ENCODE assay signal across 17 cellular contexts in the genomic region with DNA sequence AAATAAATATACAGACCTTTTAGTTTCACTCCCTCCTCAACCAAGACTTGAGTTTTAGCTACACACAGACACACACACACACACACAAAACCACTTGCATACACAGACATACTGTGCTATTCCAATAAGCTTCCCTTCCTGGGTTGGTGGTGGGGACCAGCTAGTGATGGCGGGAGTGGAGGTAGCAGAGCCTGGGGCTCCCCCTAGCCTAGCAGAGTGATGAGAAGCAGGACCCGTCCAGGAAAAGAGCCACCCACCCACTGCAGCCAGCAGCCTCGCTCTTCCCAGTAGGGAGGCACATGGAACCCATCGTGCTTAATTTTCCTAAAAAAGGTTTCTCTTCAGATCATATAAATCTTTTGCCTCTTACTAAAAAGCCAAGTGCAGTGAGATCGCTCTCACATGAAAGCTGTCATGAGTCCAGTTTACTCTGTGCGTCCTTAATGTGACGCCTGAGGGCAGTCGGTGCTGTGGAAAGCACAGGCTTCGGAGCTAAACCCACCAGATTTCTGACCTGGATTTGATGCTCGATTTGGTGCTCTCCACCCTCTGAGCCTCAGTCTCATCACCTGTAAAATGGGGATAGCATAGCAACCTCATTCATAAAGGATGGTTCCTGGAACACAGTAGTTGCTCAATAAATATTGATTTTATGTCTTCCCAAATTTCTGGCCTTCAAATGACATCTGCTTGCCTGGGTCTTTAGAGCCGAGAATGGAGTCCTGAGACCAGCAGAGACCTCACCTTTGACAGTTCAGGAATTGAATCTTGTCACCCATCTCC.
A peak's percentile ranks its signal among the peaks of the same experiment; 100 is the strongest.
DNase-seq lines count a peak whose midpoint lies in the region; ATAC-seq, FAIRE-seq and TF ChIP-seq lines count a peak whose summit lies in the region.
"Had no signal": no experiment of that assay in that cellular context is flagged by ENCODE, and none has a peak within 500 bp of the region (broad histone marks: within the 10 kb centered on the region; RNA-seq: fewer than 3 reads in every experiment).

No MANE protein-coding gene starts in this region.

- H3K4me2 ChIP-seq in IMR-90 (ENCODE audit: low read depth, low read length) (no peak overlapping the region), GM12878 (ENCODE audit: control insufficient read depth, insufficient read depth) (no peak overlapping the region), neural progenitor cell (no peak overlapping the region), PC-9 (no peak overlapping the region)

- H3K4me3 Mint-ChIP-seq in neural progenitor cell, result no peak overlapping the region
- H3K4me3 Mint-ChIP-seq: activated naive CD8-positive, alpha-beta T cell treated with anti-CD3 and anti-CD28 coated beads, Interleukin-2, amount 50 U/mL, for 24 hours; central memory CD8-positive, alpha-beta T cell; HFFc6 had no signal

- H3K27me3 ChIP-seq in IMR-90 (ENCODE audit: control insufficient read depth, insufficient read depth, low read length) (no peaks in the 10 kb centered on the region), GM12878 (replicated peaks in 1 of 2; ENCODE audit: control insufficient read depth in 2 of 2, insufficient read depth in 2 of 2, low read length in 1 of 2) (no peaks in the 10 kb centered on the region), neural progenitor cell (no peaks in the 10 kb centered on the region), PC-9 (ENCODE audit: insufficient read depth, low read depth) (no peaks in the 10 kb centered on the region)

- peak; percentile 21 for ATAC-seq in IMR-90 (ENCODE audit: low read depth)
- ATAC-seq in GM12878, result no peak
- ATAC-seq: activated naive CD8-positive, alpha-beta T cell treated with anti-CD3 and anti-CD28 coated beads, Interleukin-2, amount 50 U/mL, for 24 hours had no signal

- H4K91ac ChIP-seq in IMR-90 (ENCODE audit: insufficient read depth, low read depth, low read length), result no peak overlapping the region

- H3K14ac ChIP-seq in IMR-90 (replicated peaks; ENCODE audit: low read depth, low read length), result no peak overlapping the region

- intact Hi-C loops in IMR-90 (cut with micrococcal nuclease), result no loop called here
- intact Hi-C loops in GM12878 (cut with micrococcal nuclease; ENCODE audit: unreplicated experiment), result loop anchor here (5.0 kb wide), 1 partner anchor 46 kb away; no protein-coding TSS in a partner anchor
- intact Hi-C loops in PC-9 (cut with micrococcal nuclease; ENCODE audit: unreplicated experiment), result no loop called here

- BruUV-seq in IMR-90 (replicated peaks; lab: Mats Ljungman, UMichigan) (no TSS peak), GM12878 (replicated peaks; lab: Mats Ljungman, UMichigan) (no TSS peak), PC-9 (replicated peaks; lab: Mats Ljungman, UMichigan) (no TSS peak)

- TF ChIP-seq CTCF in IMR-90 (conservative IDR thresholded peaks at IDR 0.05; ENCODE audit: low read depth, low read length) (no peak), GM12878 (IDR thresholded peaks at IDR 0.05 in 2 of 3, conservative IDR thresholded peaks at IDR 0.05 in 1 of 3; ENCODE audit: control insufficient read depth in 2 of 3, extremely low read depth in 1 of 3, insufficient read depth in 1 of 3, low read depth in 3 of 3, low read length in 3 of 3) (no peak), neural progenitor cell (IDR thresholded peaks at IDR 0.05) (no peak), PC-9 (conservative IDR thresholded peaks at IDR 0.05) (no peak)

- H2BK20ac ChIP-seq in IMR-90 (ENCODE audit: low read depth, low read length), result no peak overlapping the region; the same call in 1 of the 2 replicates

- TF ChIP-seq RAD21 in IMR-90 (IDR thresholded peaks at IDR 0.05; ENCODE audit: low read length) (no peak), GM12878 (IDR thresholded peaks at IDR 0.05; ENCODE audit: insufficient read depth, low read depth, low read length) (no peak)

- peak overlapping the region; percentile 71 for H2AK9ac ChIP-seq in IMR-90 (replicated peaks; ENCODE audit: low read depth, low read length, poor library complexity)

- peaks cover 4% of the 10 kb centered on the region; the same call in 1 of the 2 replicates for H3K9me1 ChIP-seq in IMR-90 (ENCODE audit: insufficient read depth, low read length)

- H4K5ac ChIP-seq in IMR-90 (ENCODE audit: low read depth, low read length), result no peak overlapping the region

- H3K27me3 Mint-ChIP-seq in neural progenitor cell (ENCODE audit: insufficient read depth, low read depth), result no peaks in the 10 kb centered on the region
- H3K27me3 Mint-ChIP-seq: activated naive CD8-positive, alpha-beta T cell treated with anti-CD3 and anti-CD28 coated beads, Interleukin-2, amount 50 U/mL, for 24 hours; central memory CD8-positive, alpha-beta T cell had no signal

- dilution Hi-C loops in IMR-90 (cut with HindIII; ENCODE audit: low sequenced_read_pairs, unreplicated experiment), result no loop called here

- FAIRE-seq in GM12878 (lab: Jason Lieb, UNC), result no peak
- FAIRE-seq: endometrium had no signal

- H3K23ac ChIP-seq in IMR-90 (ENCODE audit: low read depth, low read length), result no peak overlapping the region; the same call in 1 of the 2 replicates

- TF ChIP-seq EP300 in GM12878 (IDR thresholded peaks at IDR 0.05; ENCODE audit: borderline replicate concordance in 1 of 2, control insufficient read depth in 1 of 2, low read depth in 2 of 2, low read length in 2 of 2), result no peak

- POLR2A ChIA-PET in IMR-90 (lab: Charles Lee; ENCODE audit: unreplicated experiment), result no interaction called here
- POLR2A ChIA-PET in GM12878 (lab: Charles Lee), result interaction anchor here (0.6 kb wide), 1 partner anchor 36 kb away, joined by 3 read pairs; no protein-coding TSS in a partner anchor
- POLR2A ChIA-PET in PC-9 (lab: Charles Lee; ENCODE audit: unreplicated experiment), result no interaction called here

- H3K9ac ChIP-seq in IMR-90 (ENCODE audit: low read depth, low read length), result no peak overlapping the region
- H3K9ac ChIP-seq in GM12878 (ENCODE audit: control insufficient read depth, insufficient read depth, low read length), result no peak overlapping the region
- H3K9ac ChIP-seq in neural progenitor cell, result no peak overlapping the region

- H3K4ac ChIP-seq in IMR-90 (ENCODE audit: low read depth, low read length), result peak overlapping the region; percentile 27; the same call in 1 of the 2 replicates

- no peaks in the 10 kb centered on the region for H3K79me2 ChIP-seq in GM12878 (ENCODE audit: control insufficient read depth, insufficient read depth, low read length)
- H3K79me2 ChIP-seq in neural progenitor cell (ENCODE audit: low read depth), result no peaks in the 10 kb centered on the region
- H3K79me2 ChIP-seq in PC-9 (ENCODE audit: low read depth), result no peaks in the 10 kb centered on the region

- no peaks in the 10 kb centered on the region for H3K9me3 Mint-ChIP-seq in neural progenitor cell
- H3K9me3 Mint-ChIP-seq: activated naive CD8-positive, alpha-beta T cell treated with anti-CD3 and anti-CD28 coated beads, Interleukin-2, amount 50 U/mL, for 24 hours; central memory CD8-positive, alpha-beta T cell; HFFc6 had no signal

- no peak overlapping the region for H3K18ac ChIP-seq in IMR-90 (ENCODE audit: low read depth, low read length)

- CTCF ChIA-PET in IMR-90 (lab: Yijun Ruan, JAX) (interaction anchor here (0.6 to 0.8 kb wide), 2 partner anchors 15 to 32 kb away, joined by 3 read pairs; no protein-coding TSS in a partner anchor), GM12878 (lab: Yijun Ruan, JAX) (no interaction called here), PC-9 (lab: Charles Lee) (no interaction called here)

- no peak overlapping the region for H2BK5ac ChIP-seq in IMR-90 (ENCODE audit: low read depth, low read length, poor library complexity, severe bottlenecking)

- in situ Hi-C loops in G401 (cut with HindIII; ENCODE audit: low sequenced_read_pairs) (no loop called here), IMR-90 (cut with MboI; ENCODE audit: low sequenced_read_pairs) (no loop called here), GM12878 (cut with MboI) (no loop called here)

- H3K27ac Mint-ChIP-seq in neural progenitor cell, result peak overlapping the region; percentile 1
- H3K27ac Mint-ChIP-seq: activated naive CD8-positive, alpha-beta T cell treated with anti-CD3 and anti-CD28 coated beads, Interleukin-2, amount 50 U/mL, for 24 hours; HFFc6 had no signal

- no peak overlapping the region for H2BK120ac ChIP-seq in IMR-90 (ENCODE audit: low read depth, low read length)

- TF ChIP-seq POLR2A in IMR-90 (IDR thresholded peaks at IDR 0.05; ENCODE audit: low read depth, low read length) (no peak), GM12878 (IDR thresholded peaks at IDR 0.05; ENCODE audit: low read depth, low read length) (no peak)

- H3K56ac ChIP-seq in IMR-90 (ENCODE audit: extremely low read depth, insufficient read depth, low read length), result no peak overlapping the region

- no peaks in the 10 kb centered on the region for H3K9me2 ChIP-seq in PC-9 (ENCODE audit: insufficient read depth)

- peak overlapping the region; percentile 28; the same call in 1 of the 3 replicates for H2BK15ac ChIP-seq in IMR-90 (ENCODE audit: low read depth, low read length)

- H3K27ac ChIP-seq in IMR-90 (ENCODE audit: insufficient read depth, low read length), result no peak overlapping the region
- no peak overlapping the region for H3K27ac ChIP-seq in GM12878 (ENCODE audit: control insufficient read depth, insufficient read depth)
- H3K27ac ChIP-seq in neural progenitor cell, result no peak overlapping the region
- H3K27ac ChIP-seq in PC-9, result no peak overlapping the region

- no peaks in the 10 kb centered on the region for H3K36me3 ChIP-seq in IMR-90 (ENCODE audit: control insufficient read depth, insufficient read depth, low read length)
- no peaks in the 10 kb centered on the region for H3K36me3 ChIP-seq in GM12878 (ENCODE audit: control insufficient read depth in 2 of 2, insufficient read depth in 2 of 2, low read length in 1 of 2)
- H3K36me3 ChIP-seq in neural progenitor cell, result no peaks in the 10 kb centered on the region
- H3K36me3 ChIP-seq in PC-9 (ENCODE audit: low read depth), result no peaks in the 10 kb centered on the region

- peak overlapping the region; percentile 81; the same call in 1 of the 2 replicates for H2AK5ac ChIP-seq in IMR-90 (ENCODE audit: low read depth, low read length)

- H4K8ac ChIP-seq in IMR-90 (ENCODE audit: low read depth in 2 of 2, low read length in 2 of 2), result no peak overlapping the region

- H2AFZ ChIP-seq in IMR-90 (replicated peaks; ENCODE audit: low read length, poor library complexity) (peak overlapping the region; percentile 21), GM12878 (ENCODE audit: control insufficient read depth, low read depth, low read length) (peak overlapping the region; percentile 37; the same call in 1 of the 2 replicates), neural progenitor cell (replicated peaks) (no peak overlapping the region), PC-9 (no peak overlapping the region)

- H3K4me1 ChIP-seq in IMR-90 (ENCODE audit: control insufficient read depth, insufficient read depth, low read length) (no peaks in the 10 kb centered on the region; the same call in 1 of the 2 replicates), GM12878 (ENCODE audit: control insufficient read depth, insufficient read depth, low read length) (peaks cover 5% of the 10 kb centered on the region), neural progenitor cell (peaks cover 10% of the 10 kb centered on the region), PC-9 (replicated peaks; ENCODE audit: insufficient read depth) (no peaks in the 10 kb centered on the region)

- H4K20me1 ChIP-seq in IMR-90 (ENCODE audit: insufficient read depth, low read length) (no peaks in the 10 kb centered on the region), GM12878 (ENCODE audit: control insufficient read depth, insufficient read depth) (no peaks in the 10 kb centered on the region), neural progenitor cell (ENCODE audit: low read depth) (no peaks in the 10 kb centered on the region), PC-9 (ENCODE audit: insufficient read depth) (no peaks in the 10 kb centered on the region)

- H3F3A ChIP-seq in neural progenitor cell (ENCODE audit: low read depth) (no peaks in the 10 kb centered on the region), PC-9 (ENCODE audit: insufficient read depth, low read depth) (no peaks in the 10 kb centered on the region)

- no peak overlapping the region for H3K4me3 ChIP-seq in IMR-90 (ENCODE audit: insufficient read depth, low read depth, low read length)
- no peak overlapping the region for H3K4me3 ChIP-seq in GM12878
- H3K4me3 ChIP-seq in neural progenitor cell, result no peak overlapping the region
- no peak overlapping the region for H3K4me3 ChIP-seq in PC-9

- SMC1A ChIA-PET in GM12878 (lab: Charles Lee; ENCODE audit: uncharacterized antibody, unreplicated experiment), result interaction anchor here (0.8 kb wide), 1 partner anchor 15 kb away, joined by 3 read pairs; no protein-coding TSS in a partner anchor

- H3K79me1 ChIP-seq in IMR-90 (ENCODE audit: low read depth in 1 of 2, low read length in 2 of 2), result no peaks in the 10 kb centered on the region

- no peaks in the 10 kb centered on the region for H3K9me3 ChIP-seq in IMR-90 (ENCODE audit: control insufficient read depth, insufficient read depth, low read length)
- no peaks in the 10 kb centered on the region for H3K9me3 ChIP-seq in GM12878 (replicated peaks; ENCODE audit: control insufficient read depth, insufficient read depth, low read length)
- H3K9me3 ChIP-seq in neural progenitor cell (ENCODE audit: low read depth), result no peaks in the 10 kb centered on the region
- no peaks in the 10 kb centered on the region for H3K9me3 ChIP-seq in PC-9 (ENCODE audit: insufficient read depth, low read depth)

- no peaks in the 10 kb centered on the region for H3K36me3 Mint-ChIP-seq in neural progenitor cell

- DNase-seq in G401 (ENCODE audit: low spot score), result peak; percentile 24
- no peak for DNase-seq in IMR-90
- no peak for DNase-seq in GM12878 (ENCODE audit: low read depth, low spot score)
- DNase-seq in neural progenitor cell (ENCODE audit: low spot score), result no peak
- no peak for DNase-seq in foreskin melanocyte
- DNase-seq in COR-L47 (lab: John Stamatoyannopoulos, UW), result no peak
- DNase-seq in PC-9, result no peak
- DNase-seq: activated CD4-positive, alpha-beta T cell treated with anti-CD3 and anti-CD28 coated beads, Interleukin-2, amount 50 U/mL, for 1 hour; activated naive CD8-positive, alpha-beta T cell treated with anti-CD3 and anti-CD28 coated beads, Interleukin-2, amount 50 U/mL, for 24 hours; foreskin fibroblast; HFFc6; NCI-H1092; SIG-M5; stimulated activated CD4-positive, alpha-beta T cell treated with anti-CD3 and anti-CD28 coated beads, Interleukin-4, amount 100 ng/mL, for 1 hour; stimulated activated CD8-positive, alpha-beta memory T cell treated with anti-CD3 and anti-CD28 coated beads, Interleukin-4, amount 100 ng/mL, for 48 hours had no signal

- H3K4me1 Mint-ChIP-seq in neural progenitor cell, result peaks cover 44% of the 10 kb centered on the region
- H3K4me1 Mint-ChIP-seq: central memory CD8-positive, alpha-beta T cell had no signal

- 97% methylated on average over 5 of the region's 11 CpGs; no CpG with 5 or more reads in 1 of the 2 experiments for WGBS in IMR-90 (ENCODE audit: extremely low coverage in 2 of 2, insufficient read length in 1 of 2), 2 experiments
- WGBS in GM12878 (ENCODE audit: insufficient coverage, insufficient replicate concordance, low lambda C conversion rate, missing lambda C conversion rate), result 74% methylated on average over 11 of the region's 11 CpGs

- RAD21 ChIA-PET in GM12878 (lab: Charles Lee; ENCODE audit: unreplicated experiment), result no interaction called here

Comparison
In these comparisons a context has a peak if more than half of its experiments do, and no peak if none do; other contexts are left out.
1. H2AFZ ChIP-seq: peak in IMR-90 (single experiment) and GM12878 (single experiment); none in neural progenitor cell (single experiment) and PC-9 (single experiment).